In genomic region chr16:11251525-11252481, GRCh38 we compare ENCODE assay signal across 9 cellular contexts. TPM values are rescaled to one million over a fixed set of nuclear protein-coding genes. Genes with fewer than 3 reads are reported as not detected.
A peak's percentile ranks its signal among the peaks of the same experiment; 100 is the strongest.
DNase-seq lines count a peak whose midpoint lies in the region; ATAC-seq and TF ChIP-seq lines count a peak whose summit lies in the region.
"Had no signal": no experiment of that assay in that cellular context is flagged by ENCODE, and none has a peak within 500 bp of the region (broad histone marks: within the 10 kb centered on the region; RNA-seq: fewer than 3 reads in every experiment).

No MANE protein-coding gene starts in this region.

- ATAC-seq in GM18868 (IDR thresholded peaks at IDR 0.05; ENCODE audit: unreplicated experiment) (no peak), GM21515 (IDR thresholded peaks at IDR 0.05; ENCODE audit: unreplicated experiment) (no peak), HG02840 (IDR thresholded peaks at IDR 0.05; ENCODE audit: low FRiP score, unreplicated experiment) (no peak), HG02981 (IDR thresholded peaks at IDR 0.05; ENCODE audit: unreplicated experiment) (no peak)

- H3K4me3 ChIP-seq in AG04449 (ENCODE audit: low read depth, low read length), result no peak overlapping the region

- peak; percentile 52 for DNase-seq in AG04449 (ENCODE audit: low read depth, low spot score)
- peak; percentile 34 to 76 (median 52) for DNase-seq in activated naive CD4-positive, alpha-beta T cell (lab: John Stamatoyannopoulos, UW)
- DNase-seq: NCI-H345 had no signal

- peaks cover 12% of the 10 kb centered on the region for H3K36me3 Mint-ChIP-seq in nephron (ENCODE audit: low read depth)

- POLR2A ChIA-PET in AG04449 (lab: Yijun Ruan, JAX), result interaction anchor here (0.6 to 0.8 kb wide), 3 partner anchors 247 to 1528 kb away, joined by 3 read pairs; no protein-coding TSS in a partner anchor

- H3K4me1 Mint-ChIP-seq in nephron, result peaks cover 19% of the 10 kb centered on the region

- peak overlapping the region in 2 of 3 experiments; percentile 24 to 48 for H3K4me3 Mint-ChIP-seq in nephron

- CTCF ChIA-PET in AG04449 (lab: Yijun Ruan, JAX), result interaction anchor here (1.2 to 13.4 kb wide), 2 partner anchors 21 to 285 kb away, joined by 3 to 492 read pairs; no protein-coding TSS in a partner anchor

- TF ChIP-seq CTCF in AG04449 (IDR thresholded peaks at IDR 0.05; ENCODE audit: insufficient read depth, low read length, missing control alignments), result no peak
- no peak for TF ChIP-seq CTCF in nephron (IDR thresholded peaks at IDR 0.05; ENCODE audit: unreplicated experiment in 3 of 3)

- H3K27me3 Mint-ChIP-seq in nephron (ENCODE audit: low read depth), result peaks cover 12% of the 10 kb centered on the region

- H3K9me3 Mint-ChIP-seq in nephron, result no peaks in the 10 kb centered on the region

- no peak overlapping the region for H3K27ac Mint-ChIP-seq in nephron

TF ChIP-seq in PFSK-1, 5 proteins besides CTCF, POLR2A, EP300 and RAD21:
- TF ChIP-seq TAF1 (IDR thresholded peaks at IDR 0.05; ENCODE audit: borderline replicate concordance, insufficient read depth, low read length) (no peak), POLR2AphosphoS5 (IDR thresholded peaks at IDR 0.05; ENCODE audit: low read depth, low read length) (peak; percentile 59; the same call in 1 of the 2 replicates)

RNA-seq across cellular contexts. Expression of gene SOCS1, which starts 4.2 kb away (rescaled TPM):
- polyA plus RNA-seq in PFSK-1 (2012; ENCODE audit: insufficient read length, low read depth), result 45.5 TPM

RNA-seq across cellular contexts. Expression of gene TNP2, which starts 17.3 kb away (rescaled TPM):
- not detected for polyA plus RNA-seq in PFSK-1 (2012; ENCODE audit: insufficient read length, low read depth)

RNA-seq across cellular contexts. Expression of gene PRM3, which starts 21.6 kb away (rescaled TPM):
- not detected for polyA plus RNA-seq in PFSK-1 (2012; ENCODE audit: insufficient read length, low read depth)

RNA-seq across cellular contexts. Expression of gene PRM2, which starts 24.5 kb away (rescaled TPM):
- not detected for polyA plus RNA-seq in PFSK-1 (2012; ENCODE audit: insufficient read length, low read depth)

RNA-seq across cellular contexts. Expression of gene PRM1, which starts 29.3 kb away (rescaled TPM):
- not detected for polyA plus RNA-seq in PFSK-1 (2012; ENCODE audit: insufficient read length, low read depth)
